ENCODE assay signal across 9 cellular contexts in genomic region chr2:110115291-110116032, GRCh38. TPM values are rescaled to one million over a fixed set of nuclear protein-coding genes. Genes with fewer than 3 reads are reported as not detected.
DNase-seq lines count a peak whose midpoint lies in the region; ATAC-seq and TF ChIP-seq lines count a peak whose summit lies in the region.
"Had no signal": no experiment of that assay in that cellular context is flagged by ENCODE, and none has a peak within 500 bp of the region (broad histone marks: within the 10 kb centered on the region; RNA-seq: fewer than 3 reads in every experiment).

TSS of gene MALL (minus strand) at chr2:110115822. CDS start at chr2:110115792, 30 bp downstream.

- H3K4me1 ChIP-seq in ectodermal cell (ENCODE audit: control insufficient read depth, insufficient read depth, low read length) (no peaks in the 10 kb centered on the region), vagina (peaks cover 32% of the 10 kb centered on the region)

- no peaks in the 10 kb centered on the region for H3K4me1 Mint-ChIP-seq in activated naive CD4-positive, alpha-beta T cell treated with anti-CD3 and anti-CD28 coated beads, Interleukin-2, amount 50 U/mL, for 24 hours

- no peak for TF ChIP-seq POLR2A in vagina (IDR thresholded peaks at IDR 0.05)

- H3K36me3 ChIP-seq in ectodermal cell (ENCODE audit: control insufficient read depth, insufficient read depth, low read length) (no peaks in the 10 kb centered on the region), vagina (no peaks in the 10 kb centered on the region)

- H3K9me3 ChIP-seq in ectodermal cell (ENCODE audit: control insufficient read depth, low read length) (no peaks in the 10 kb centered on the region), vagina (no peaks in the 10 kb centered on the region)

- H3K27ac ChIP-seq in ectodermal cell (ENCODE audit: insufficient read depth, low read depth, low read length, poor library complexity, severe bottlenecking) (no peak within 1 kb of the TSS), vagina (peak within 1 kb of the TSS; percentile 66)

- no peaks in the 10 kb centered on the region for H3K9me3 Mint-ChIP-seq in activated naive CD4-positive, alpha-beta T cell treated with anti-CD3 and anti-CD28 coated beads, Interleukin-2, amount 50 U/mL, for 24 hours

- H3K27me3 ChIP-seq in ectodermal cell (ENCODE audit: control insufficient read depth, insufficient read depth, low read length, poor library complexity, severe bottlenecking) (peaks cover 43% of the 10 kb centered on the region), vagina (no peaks in the 10 kb centered on the region)

- peak within 1 kb of the TSS; percentile 26 for H3K4me3 ChIP-seq in ectodermal cell (ENCODE audit: insufficient read depth, low read depth, low read length)
- peak within 1 kb of the TSS; percentile 33 to 51 for H3K4me3 ChIP-seq in vagina

- WGBS in ectodermal cell, 2 experiments, result 5 to 6% methylated on average over 62 of the region's 62 CpGs

- ATAC-seq in HG03432 (IDR thresholded peaks at IDR 0.05; ENCODE audit: unreplicated experiment), result no peak

- peaks cover 45% of the 10 kb centered on the region for H3K27me3 Mint-ChIP-seq in activated naive CD4-positive, alpha-beta T cell treated with anti-CD3 and anti-CD28 coated beads, Interleukin-2, amount 50 U/mL, for 24 hours

- no peak for DNase-seq in activated naive CD4-positive, alpha-beta T cell treated with Interleukin-2 at 50 U/mL for 16 hours
- no peak for DNase-seq in mesenteric fat pad (ENCODE audit: low spot score)
- peak in 1 of 2 donors; percentile 96 for DNase-seq in vagina (ENCODE audit: extremely low spot score in 2 of 2)
- DNase-seq in NCI-H1436 (lab: John Stamatoyannopoulos, UW), result no peak
- no peak for DNase-seq in cerebellar nuclear complex (lab: John Stamatoyannopoulos, UW)
- DNase-seq: CD8-positive, alpha-beta memory T cell had no signal

- no peak for TF ChIP-seq CTCF in vagina (IDR thresholded peaks at IDR 0.05)

- intact Hi-C loops in vagina (cut with DNase I), result no loop called here

- no peaks in the 10 kb centered on the region for H3K36me3 Mint-ChIP-seq in activated naive CD4-positive, alpha-beta T cell treated with anti-CD3 and anti-CD28 coated beads, Interleukin-2, amount 50 U/mL, for 24 hours
- H3K36me3 Mint-ChIP-seq: CD8-positive, alpha-beta memory T cell had no signal

- H3K27ac Mint-ChIP-seq in activated naive CD4-positive, alpha-beta T cell treated with anti-CD3 and anti-CD28 coated beads, Interleukin-2, amount 50 U/mL, for 24 hours, result no peak within 1 kb of the TSS
- H3K27ac Mint-ChIP-seq: CD8-positive, alpha-beta memory T cell had no signal

- peak within 1 kb of the TSS; percentile 36 for H3K4me3 Mint-ChIP-seq in activated naive CD4-positive, alpha-beta T cell treated with anti-CD3 and anti-CD28 coated beads, Interleukin-2, amount 50 U/mL, for 24 hours
- H3K4me3 Mint-ChIP-seq: CD8-positive, alpha-beta memory T cell had no signal

RNA-seq across cellular contexts. Expression of gene MALL, which starts in this region (rescaled TPM):
- 4.4 TPM for polyA plus RNA-seq in ectodermal cell (2013, experiment 1 of 4)
- 5.1 TPM for polyA plus RNA-seq in ectodermal cell (2013, experiment 2 of 4)
- 2.1 TPM for polyA plus RNA-seq in ectodermal cell (2013, experiment 3 of 4)
- 2.9 TPM for polyA plus RNA-seq in ectodermal cell (2013, experiment 4 of 4)
- total RNA-seq in mesenteric fat pad (20.8 TPM), vagina (56.7 TPM)
